Comparison of ENCODE assay signal across 1 cellular context in the genomic region with DNA sequence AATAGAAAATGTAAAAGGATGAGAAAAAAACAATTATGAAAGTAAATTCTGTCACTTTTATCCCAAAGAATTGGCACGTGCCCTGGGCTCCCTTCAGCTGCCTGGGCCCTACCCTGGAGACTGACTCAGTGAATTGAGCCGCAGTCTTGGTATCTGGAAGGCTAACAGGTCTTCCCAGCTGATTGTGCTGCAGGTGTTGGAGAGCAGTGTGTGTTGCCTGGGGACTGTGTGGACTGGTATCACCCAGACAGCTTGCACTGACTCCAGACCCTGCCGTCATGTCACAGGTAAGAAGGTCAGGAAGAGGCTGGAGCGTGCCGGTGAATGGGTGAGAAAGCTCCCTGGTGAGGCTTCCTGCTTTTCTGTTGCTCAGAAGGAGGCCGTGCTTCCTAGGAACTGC.
TF ChIP-seq lines count a peak whose summit lies in the region.

No MANE protein-coding gene starts in this region.

TF ChIP-seq in IMR-90, 13 proteins besides CTCF, POLR2A, EP300 and RAD21 (continued from another document):
- TF ChIP-seq, protein P1, sequence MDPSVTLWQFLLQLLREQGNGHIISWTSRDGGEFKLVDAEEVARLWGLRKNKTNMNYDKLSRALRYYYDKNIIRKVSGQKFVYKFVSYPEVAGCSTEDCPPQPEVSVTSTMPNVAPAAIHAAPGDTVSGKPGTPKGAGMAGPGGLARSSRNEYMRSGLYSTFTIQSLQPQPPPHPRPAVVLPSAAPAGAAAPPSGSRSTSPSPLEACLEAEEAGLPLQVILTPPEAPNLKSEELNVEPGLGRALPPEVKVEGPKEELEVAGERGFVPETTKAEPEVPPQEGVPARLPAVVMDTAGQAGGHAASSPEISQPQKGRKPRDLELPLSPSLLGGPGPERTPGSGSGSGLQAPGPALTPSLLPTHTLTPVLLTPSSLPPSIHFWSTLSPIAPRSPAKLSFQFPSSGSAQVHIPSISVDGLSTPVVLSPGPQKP (IDR thresholded peaks at IDR 0.05; ENCODE audit: borderline replicate concordance, low read depth, low read length): no peak
- TF ChIP-seq CHD1 (IDR thresholded peaks at IDR 0.05; ENCODE audit: low read depth, low read length): no peak
